11 cellular contexts compared by ENCODE assay signal in genomic region chr11:8917157-8917820, GRCh38. TPM values are rescaled to one million over a fixed set of nuclear protein-coding genes. Genes with fewer than 3 reads are reported as not detected.
DNase-seq lines count a peak whose midpoint lies in the region; ATAC-seq and TF ChIP-seq lines count a peak whose summit lies in the region.
"Had no signal": no experiment of that assay in that cellular context is flagged by ENCODE, and none has a peak within 500 bp of the region (broad histone marks: within the 10 kb centered on the region; RNA-seq: fewer than 3 reads in every experiment).

No MANE protein-coding gene starts in this region.

- H3K27ac ChIP-seq in SK-N-MC (peak overlapping the region; percentile 79), parathyroid adenoma (peak overlapping the region; percentile 24)

- peak; percentile 83 for DNase-seq in Daoy (ENCODE audit: low read depth)
- no peak for DNase-seq in SK-N-MC (ENCODE audit: low read depth, low spot score)
- DNase-seq in fibroblast of mammary gland (ENCODE audit: low read depth) = peak; percentile 60
- DNase-seq in activated naive CD4-positive, alpha-beta T cell (lab: John Stamatoyannopoulos, UW) = no peak
- DNase-seq in BE2C = no peak
- DNase-seq: activated gamma-delta T cell treated with Interleukin-2 at 50 U/mL for 16 hours, naive B cell, NCI-H82 had no signal

- H3K27ac Mint-ChIP-seq in stimulated activated memory B cell treated with anti-CD40 and anti-IgM and Interleukin-4, amounts not matched to agents 10 μg/mL and 1 μg/mL and 100 μg/mL, for 72 hours = no peak overlapping the region
- H3K27ac Mint-ChIP-seq: naive B cell had no signal

- no peaks in the 10 kb centered on the region for H3K79me2 ChIP-seq in parathyroid adenoma

- no peaks in the 10 kb centered on the region for H3K9me3 Mint-ChIP-seq in stimulated activated memory B cell treated with anti-CD40 and anti-IgM and Interleukin-4, amounts not matched to agents 10 μg/mL and 1 μg/mL and 100 μg/mL, for 72 hours
- H3K9me3 Mint-ChIP-seq: naive B cell had no signal

- H3K9ac ChIP-seq in SK-N-MC (ENCODE audit: insufficient read length) (no peak overlapping the region), parathyroid adenoma (no peak overlapping the region)

- no peaks in the 10 kb centered on the region for H3K27me3 ChIP-seq in parathyroid adenoma (ENCODE audit: control insufficient read depth, insufficient read depth, low read length)
- no peaks in the 10 kb centered on the region for H3K27me3 ChIP-seq in BE2C

- H3K27me3 Mint-ChIP-seq in stimulated activated memory B cell treated with anti-CD40 and anti-IgM and Interleukin-4, amounts not matched to agents 10 μg/mL and 1 μg/mL and 100 μg/mL, for 72 hours = no peaks in the 10 kb centered on the region
- H3K27me3 Mint-ChIP-seq: naive B cell had no signal

- TF ChIP-seq CTCF in fibroblast of mammary gland (conservative IDR thresholded peaks at IDR 0.05; ENCODE audit: control insufficient read depth, insufficient read depth, low read depth, low read length) = no peak
- TF ChIP-seq CTCF in parathyroid adenoma (IDR thresholded peaks at IDR 0.05) = no peak
- no peak for TF ChIP-seq CTCF in BE2C (IDR thresholded peaks at IDR 0.05; ENCODE audit: low read depth, low read length)

- peak overlapping the region; percentile 50 for H3K4me3 ChIP-seq in SK-N-MC
- H3K4me3 ChIP-seq in fibroblast of mammary gland (ENCODE audit: control insufficient read depth, low read depth, low read length) = no peak overlapping the region
- H3K4me3 ChIP-seq in parathyroid adenoma (ENCODE audit: low read depth, low read length) = no peak overlapping the region
- H3K4me3 ChIP-seq in BE2C (ENCODE audit: low read depth, low read length) = no peak overlapping the region

- no peaks in the 10 kb centered on the region for H3K36me3 Mint-ChIP-seq in stimulated activated memory B cell treated with anti-CD40 and anti-IgM and Interleukin-4, amounts not matched to agents 10 μg/mL and 1 μg/mL and 100 μg/mL, for 72 hours
- H3K36me3 Mint-ChIP-seq: naive B cell had no signal

- H3K4me1 ChIP-seq in parathyroid adenoma (peaks cover 3% of the 10 kb centered on the region), BE2C (no peaks in the 10 kb centered on the region; the same call in 1 of the 2 replicates)

- H3K4me2 ChIP-seq in parathyroid adenoma (ENCODE audit: low read length) = no peak overlapping the region

- H3K4me3 Mint-ChIP-seq in stimulated activated memory B cell treated with anti-CD40 and anti-IgM and Interleukin-4, amounts not matched to agents 10 μg/mL and 1 μg/mL and 100 μg/mL, for 72 hours = no peak overlapping the region
- H3K4me3 Mint-ChIP-seq: naive B cell had no signal

- H3K9me3 ChIP-seq in SK-N-MC (ENCODE audit: low read depth, low read length) (no peaks in the 10 kb centered on the region), parathyroid adenoma (ENCODE audit: control insufficient read depth, low read length) (no peaks in the 10 kb centered on the region), BE2C (no peaks in the 10 kb centered on the region)

- no peak for ATAC-seq in stimulated activated memory B cell treated with anti-CD40 and anti-IgM and Interleukin-4, amounts not matched to agents 10 μg/mL and 1 μg/mL and 100 μg/mL, for 72 hours
- no peak for ATAC-seq in GM21367 (IDR thresholded peaks at IDR 0.05; ENCODE audit: unreplicated experiment)

- H2AFZ ChIP-seq in parathyroid adenoma = no peak overlapping the region

- H3K4me1 Mint-ChIP-seq in stimulated activated memory B cell treated with anti-CD40 and anti-IgM and Interleukin-4, amounts not matched to agents 10 μg/mL and 1 μg/mL and 100 μg/mL, for 72 hours = peaks cover 14% of the 10 kb centered on the region

- H3K36me3 ChIP-seq in SK-N-MC (ENCODE audit: insufficient read depth, low read length) (peaks cover 50% of the 10 kb centered on the region; the same call in 1 of the 2 replicates), parathyroid adenoma (ENCODE audit: control insufficient read depth, insufficient read depth, low read length) (no peaks in the 10 kb centered on the region), BE2C (no peaks in the 10 kb centered on the region; the same call in 1 of the 2 replicates)

RNA-seq across cellular contexts. Expression of gene AKIP1, which starts 6.3 kb away (rescaled TPM):
- total RNA-seq in Daoy (2014; rRNA removed; shearing (Covaris generic)) = 31.6 and 40.3 TPM in 2 replicates
- polyA plus RNA-seq in BE2C (2012; ENCODE audit: insufficient read depth, insufficient read length, low read depth) = 27.9 TPM

RNA-seq across cellular contexts. Expression of gene C11orf16, which starts 15.5 kb away (rescaled TPM):
- not detected in 2 replicates for total RNA-seq in Daoy (2014; rRNA removed; shearing (Covaris generic))
- not detected for polyA plus RNA-seq in BE2C (2012; ENCODE audit: insufficient read depth, insufficient read length, low read depth)

RNA-seq across cellular contexts. Expression of gene ASCL3, which starts 25.5 kb away (rescaled TPM):
- not detected in 2 replicates for total RNA-seq in Daoy (2014; rRNA removed; shearing (Covaris generic))
- not detected for polyA plus RNA-seq in BE2C (2012; ENCODE audit: insufficient read depth, insufficient read length, low read depth)

RNA-seq across cellular contexts. Expression of gene TMEM9B, which starts 47.0 kb away (rescaled TPM):
- total RNA-seq in Daoy (2014; rRNA removed; shearing (Covaris generic)) = 37.9 and 40.9 TPM in 2 replicates
- polyA plus RNA-seq in BE2C (2012; ENCODE audit: insufficient read depth, insufficient read length, low read depth) = 25.0 TPM

Comparison
In these comparisons a context has a peak if more than half of its experiments do, and no peak if none do; other contexts are left out.
1. DNase-seq: peak in Daoy (single experiment) and fibroblast of mammary gland (single experiment); none in SK-N-MC (single experiment), activated naive CD4-positive, alpha-beta T cell (0 of 4) and BE2C (single experiment).